ENCODE assay signal across 1 cellular context in the genomic region with DNA sequence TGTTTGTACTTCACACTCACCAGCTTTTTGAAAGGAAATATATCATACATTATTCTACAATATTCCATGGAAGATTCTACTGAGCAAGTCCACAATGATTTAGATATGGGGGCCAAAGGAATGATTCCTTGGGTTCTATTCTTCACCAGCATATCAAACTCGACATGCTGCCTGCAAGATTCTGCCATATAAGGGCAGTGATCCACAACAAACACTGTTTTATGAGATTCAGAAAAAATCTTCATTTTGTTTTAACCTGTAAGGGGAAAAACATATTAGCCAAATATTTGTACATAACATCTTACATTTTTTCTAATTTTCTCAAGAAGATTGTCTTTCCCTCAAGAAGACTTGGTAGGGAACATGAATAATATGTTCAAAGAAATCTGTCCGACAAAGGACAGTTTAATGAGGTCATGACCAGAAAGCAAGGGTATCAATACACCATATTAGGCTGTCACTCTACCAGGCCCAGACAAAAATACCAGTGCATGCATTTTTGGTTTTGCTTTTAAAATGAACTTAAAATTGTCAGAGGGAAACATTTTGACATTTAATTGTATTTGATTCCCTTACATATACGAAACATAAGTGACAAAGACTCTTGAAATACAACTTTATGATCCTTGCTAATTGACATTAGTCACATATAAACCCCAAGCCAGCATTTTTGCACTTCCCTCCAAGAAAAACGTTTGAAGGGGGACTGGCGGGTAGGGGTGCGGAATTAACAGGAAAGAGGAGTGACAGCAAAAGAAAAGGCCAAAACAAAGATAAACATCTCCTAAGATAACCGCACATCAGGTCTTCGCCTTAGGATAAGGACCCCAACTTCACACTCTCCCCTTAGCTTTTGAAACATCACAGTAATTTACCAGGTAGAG.
TF ChIP-seq lines count a peak whose summit lies in the region.

No MANE protein-coding gene starts in this region.

TF ChIP-seq in K562, 482 proteins besides CTCF, POLR2A, EP300 and RAD21 (continued from another document):
- TF ChIP-seq, protein P1, sequence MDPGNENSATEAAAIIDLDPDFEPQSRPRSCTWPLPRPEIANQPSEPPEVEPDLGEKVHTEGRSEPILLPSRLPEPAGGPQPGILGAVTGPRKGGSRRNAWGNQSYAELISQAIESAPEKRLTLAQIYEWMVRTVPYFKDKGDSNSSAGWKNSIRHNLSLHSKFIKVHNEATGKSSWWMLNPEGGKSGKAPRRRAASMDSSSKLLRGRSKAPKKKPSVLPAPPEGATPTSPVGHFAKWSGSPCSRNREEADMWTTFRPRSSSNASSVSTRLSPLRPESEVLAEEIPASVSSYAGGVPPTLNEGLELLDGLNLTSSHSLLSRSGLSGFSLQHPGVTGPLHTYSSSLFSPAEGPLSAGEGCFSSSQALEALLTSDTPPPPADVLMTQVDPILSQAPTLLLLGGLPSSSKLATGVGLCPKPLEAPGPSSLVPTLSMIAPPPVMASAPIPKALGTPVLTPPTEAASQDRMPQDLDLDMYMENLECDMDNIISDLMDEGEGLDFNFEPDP (CRISPR knock-in tag; IDR thresholded peaks at IDR 0.05) = no peak
- TF ChIP-seq ZNF347 (CRISPR knock-in tag; IDR thresholded peaks at IDR 0.05; ENCODE audit: low read depth) = no peak
- TF ChIP-seq CBX2 (IDR thresholded peaks at IDR 0.05; ENCODE audit: insufficient read depth, low read length, poor library complexity, severe bottlenecking) = no peak
- no peak for TF ChIP-seq ZNF436 (CRISPR knock-in tag; IDR thresholded peaks at IDR 0.05)
- no peak for TF ChIP-seq POLR2G (IDR thresholded peaks at IDR 0.05; ENCODE audit: low read depth, low read length)
- no peak for TF ChIP-seq ZNF584 (CRISPR knock-in tag; IDR thresholded peaks at IDR 0.05; ENCODE audit: low read depth)
- no peak for TF ChIP-seq ETV1 (tag; conservative IDR thresholded peaks at IDR 0.05; ENCODE audit: low read depth)
- TF ChIP-seq, protein P2, sequence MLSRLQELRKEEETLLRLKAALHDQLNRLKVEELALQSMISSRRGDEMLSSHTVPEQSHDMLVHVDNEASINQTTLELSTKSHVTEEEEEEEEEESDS (CRISPR knock-in tag; IDR thresholded peaks at IDR 0.05) = no peak
- no peak for TF ChIP-seq ZNF133 (CRISPR knock-in tag; IDR thresholded peaks at IDR 0.05)
- TF ChIP-seq, protein P3, sequence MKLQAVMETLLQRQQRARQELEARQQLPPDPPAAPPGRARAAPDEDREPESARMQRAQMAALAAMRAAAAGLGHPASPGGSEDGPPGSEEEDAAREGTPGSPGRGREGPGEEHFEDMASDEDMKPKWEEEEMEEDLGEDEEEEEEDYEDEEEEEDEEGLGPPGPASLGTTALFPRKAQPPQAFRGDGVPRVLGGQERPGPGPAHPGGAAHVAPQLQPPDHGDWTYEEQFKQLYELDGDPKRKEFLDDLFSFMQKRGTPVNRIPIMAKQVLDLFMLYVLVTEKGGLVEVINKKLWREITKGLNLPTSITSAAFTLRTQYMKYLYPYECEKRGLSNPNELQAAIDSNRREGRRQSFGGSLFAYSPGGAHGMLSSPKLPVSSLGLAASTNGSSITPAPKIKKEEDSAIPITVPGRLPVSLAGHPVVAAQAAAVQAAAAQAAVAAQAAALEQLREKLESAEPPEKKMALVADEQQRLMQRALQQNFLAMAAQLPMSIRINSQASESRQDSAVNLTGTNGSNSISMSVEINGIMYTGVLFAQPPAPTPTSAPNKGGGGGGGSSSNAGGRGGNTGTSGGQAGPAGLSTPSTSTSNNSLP (IDR thresholded peaks at IDR 0.05; ENCODE audit: borderline replicate concordance, low read depth, low read length) = 0 out of 2 replicates have a peak, but pooled peaks have one; percentile 11
- TF ChIP-seq MECOM (CRISPR knock-in tag; IDR thresholded peaks at IDR 0.05) = no peak
- TF ChIP-seq ZNF696 (CRISPR knock-in tag; conservative IDR thresholded peaks at IDR 0.05) = no peak
- TF ChIP-seq, protein P4, sequence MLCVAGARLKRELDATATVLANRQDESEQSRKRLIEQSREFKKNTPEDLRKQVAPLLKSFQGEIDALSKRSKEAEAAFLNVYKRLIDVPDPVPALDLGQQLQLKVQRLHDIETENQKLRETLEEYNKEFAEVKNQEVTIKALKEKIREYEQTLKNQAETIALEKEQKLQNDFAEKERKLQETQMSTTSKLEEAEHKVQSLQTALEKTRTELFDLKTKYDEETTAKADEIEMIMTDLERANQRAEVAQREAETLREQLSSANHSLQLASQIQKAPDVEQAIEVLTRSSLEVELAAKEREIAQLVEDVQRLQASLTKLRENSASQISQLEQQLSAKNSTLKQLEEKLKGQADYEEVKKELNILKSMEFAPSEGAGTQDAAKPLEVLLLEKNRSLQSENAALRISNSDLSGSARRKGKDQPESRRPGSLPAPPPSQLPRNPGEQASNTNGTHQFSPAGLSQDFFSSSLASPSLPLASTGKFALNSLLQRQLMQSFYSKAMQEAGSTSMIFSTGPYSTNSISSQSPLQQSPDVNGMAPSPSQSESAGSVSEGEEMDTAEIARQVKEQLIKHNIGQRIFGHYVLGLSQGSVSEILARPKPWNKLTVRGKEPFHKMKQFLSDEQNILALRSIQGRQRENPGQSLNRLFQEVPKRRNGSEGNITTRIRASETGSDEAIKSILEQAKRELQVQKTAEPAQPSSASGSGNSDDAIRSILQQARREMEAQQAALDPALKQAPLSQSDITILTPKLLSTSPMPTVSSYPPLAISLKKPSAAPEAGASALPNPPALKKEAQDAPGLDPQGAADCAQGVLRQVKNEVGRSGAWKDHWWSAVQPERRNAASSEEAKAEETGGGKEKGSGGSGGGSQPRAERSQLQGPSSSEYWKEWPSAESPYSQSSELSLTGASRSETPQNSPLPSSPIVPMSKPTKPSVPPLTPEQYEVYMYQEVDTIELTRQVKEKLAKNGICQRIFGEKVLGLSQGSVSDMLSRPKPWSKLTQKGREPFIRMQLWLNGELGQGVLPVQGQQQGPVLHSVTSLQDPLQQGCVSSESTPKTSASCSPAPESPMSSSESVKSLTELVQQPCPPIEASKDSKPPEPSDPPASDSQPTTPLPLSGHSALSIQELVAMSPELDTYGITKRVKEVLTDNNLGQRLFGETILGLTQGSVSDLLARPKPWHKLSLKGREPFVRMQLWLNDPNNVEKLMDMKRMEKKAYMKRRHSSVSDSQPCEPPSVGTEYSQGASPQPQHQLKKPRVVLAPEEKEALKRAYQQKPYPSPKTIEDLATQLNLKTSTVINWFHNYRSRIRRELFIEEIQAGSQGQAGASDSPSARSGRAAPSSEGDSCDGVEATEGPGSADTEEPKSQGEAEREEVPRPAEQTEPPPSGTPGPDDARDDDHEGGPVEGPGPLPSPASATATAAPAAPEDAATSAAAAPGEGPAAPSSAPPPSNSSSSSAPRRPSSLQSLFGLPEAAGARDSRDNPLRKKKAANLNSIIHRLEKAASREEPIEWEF (CRISPR knock-in tag; IDR thresholded peaks at IDR 0.05) = 0 out of 2 replicates have a peak, but pooled peaks have one; percentile 46
- no peak for TF ChIP-seq DACH1 (IDR thresholded peaks at IDR 0.05; ENCODE audit: partially characterized antibody)
- TF ChIP-seq, protein P5, sequence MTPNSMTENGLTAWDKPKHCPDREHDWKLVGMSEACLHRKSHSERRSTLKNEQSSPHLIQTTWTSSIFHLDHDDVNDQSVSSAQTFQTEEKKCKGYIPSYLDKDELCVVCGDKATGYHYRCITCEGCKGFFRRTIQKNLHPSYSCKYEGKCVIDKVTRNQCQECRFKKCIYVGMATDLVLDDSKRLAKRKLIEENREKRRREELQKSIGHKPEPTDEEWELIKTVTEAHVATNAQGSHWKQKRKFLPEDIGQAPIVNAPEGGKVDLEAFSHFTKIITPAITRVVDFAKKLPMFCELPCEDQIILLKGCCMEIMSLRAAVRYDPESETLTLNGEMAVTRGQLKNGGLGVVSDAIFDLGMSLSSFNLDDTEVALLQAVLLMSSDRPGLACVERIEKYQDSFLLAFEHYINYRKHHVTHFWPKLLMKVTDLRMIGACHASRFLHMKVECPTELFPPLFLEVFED (CRISPR knock-in tag; conservative IDR thresholded peaks at IDR 0.05) = no peak
- TF ChIP-seq FOXJ2 (tag; IDR thresholded peaks at IDR 0.05) = no peak
- TF ChIP-seq RCOR1 (IDR thresholded peaks at IDR 0.05; ENCODE audit: borderline replicate concordance in 1 of 2, low read depth in 2 of 2, low read length in 2 of 2) = 0 out of 4 replicates have a peak, but pooled peaks of 1 of the 2 experiments have one; percentile 8
- TF ChIP-seq U2AF1 (optimal IDR thresholded peaks at IDR 0.05; ENCODE audit: low read depth, low read length) = no peak
- no peak for TF ChIP-seq MCM7 (IDR thresholded peaks at IDR 0.05)
- no peak for TF ChIP-seq TFAM (CRISPR knock-in tag; conservative IDR thresholded peaks at IDR 0.05)
- peak; percentile 37; the same call in 1 of the 2 replicates for TF ChIP-seq SMARCA4 (IDR thresholded peaks at IDR 0.05)
- 0 out of 2 replicates have a peak, but pooled peaks have one; percentile 18 for TF ChIP-seq ZFX (CRISPR knock-in tag; IDR thresholded peaks at IDR 0.05)
- TF ChIP-seq FOXK2 (conservative IDR thresholded peaks at IDR 0.05 in 1 of 2, IDR thresholded peaks at IDR 0.05 in 1 of 2; ENCODE audit: low read depth in 2 of 2) = 0 out of 4 replicates have a peak, but pooled peaks of 1 of the 2 experiments have one; percentile 23
- TF ChIP-seq ZNF175 (CRISPR knock-in tag; IDR thresholded peaks at IDR 0.05; ENCODE audit: low read depth) = no peak
- TF ChIP-seq TEAD2 (tag; IDR thresholded peaks at IDR 0.05) = no peak
- TF ChIP-seq HMGN3 (IDR thresholded peaks at IDR 0.05; ENCODE audit: borderline replicate concordance, extremely low read depth, insufficient read length, low read depth, low read length) = no peak
